In the genomic region with DNA sequence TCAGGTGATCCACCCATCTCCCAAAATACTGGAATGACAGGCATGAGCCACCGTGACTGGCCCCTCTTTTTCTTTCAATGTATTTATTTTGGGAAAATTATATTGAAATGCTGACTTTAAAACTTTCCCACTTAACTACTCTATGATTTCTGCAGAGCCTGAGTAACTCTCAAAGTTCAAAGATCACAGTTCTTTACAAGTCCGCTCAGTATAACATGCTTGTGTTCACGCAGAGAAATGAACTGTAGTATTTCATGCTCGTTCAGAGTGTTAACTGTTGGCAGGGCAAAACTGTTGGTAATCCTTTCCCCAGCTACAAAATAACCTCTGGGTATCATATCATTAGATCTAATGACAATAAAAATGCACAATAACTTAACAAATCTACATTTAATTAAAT, we compare ENCODE assay signal across 38 cellular contexts. TPM values are rescaled to one million over a fixed set of nuclear protein-coding genes. Genes with fewer than 3 reads are reported as not detected.
"Had no signal": no experiment of that assay in that cellular context is flagged by ENCODE, and none has a peak within 500 bp of the region (broad histone marks: within the 10 kb centered on the region; RNA-seq: fewer than 3 reads in every experiment).

No MANE protein-coding gene starts in this region.

- FAIRE-seq: astrocyte, bronchial epithelial cell had no signal

- H3K36me3 ChIP-seq: adrenal gland, ascending aorta, brain microvascular endothelial cell, breast epithelium, cardiac muscle cell had no signal

- DNase-seq: activated effector memory CD4-positive, alpha-beta T cell treated with anti-CD3 and anti-CD28 coated beads, Interleukin-2, amount 50 U/mL, for 16 hours; activated effector memory CD4-positive, alpha-beta T cell treated with Interleukin-2 at 50 U/mL for 16 hours; activated gamma-delta T cell; activated gamma-delta T cell treated with Interleukin-2 at 50 U/mL for 16 hours; activated naive CD4-positive, alpha-beta T cell; activated naive CD4-positive, alpha-beta T cell treated with anti-CD3 and anti-CD28 coated beads for 36 hours; activated naive CD4-positive, alpha-beta T cell treated with anti-CD3 and anti-CD28 coated beads, Interleukin-2, amount 10 ng/mL, durations not matched to agents 7 days and 5 days; activated naive CD4-positive, alpha-beta T cell treated with anti-CD3 and anti-CD28 coated beads, Interleukin-2, amount 50 U/mL, for 16 hours; activated naive CD4-positive, alpha-beta T cell treated with Interleukin-2 at 50 U/mL for 16 hours; activated naive CD8-positive, alpha-beta T cell treated with anti-CD3 and anti-CD28 coated beads for 36 hours; activated naive CD8-positive, alpha-beta T cell treated with anti-CD3 and anti-CD28 coated beads, Interleukin-2, amount 10 ng/mL, durations not matched to agents 7 days and 5 days; activated naive CD8-positive, alpha-beta T cell treated with anti-CD3 and anti-CD28 coated beads, Interleukin-2, amount 50 U/mL, for 24 hours; activated T-cell treated with anti-CD3 and anti-CD28 coated beads, Interleukin-2, amount 50 U/mL, for 1 hour; activated T-cell treated with anti-CD3 and anti-CD28 coated beads, Interleukin-2, amount 50 U/mL, for 24 hours; activated T-cell treated with anti-CD3 and anti-CD28 coated beads, Interleukin-2, amount 50 U/mL, for 4 hours; activated T-cell treated with anti-CD3 and anti-CD28 coated beads, Interleukin-2, amount 50 U/mL, for 48 hours; activated T-cell treated with anti-CD3 and anti-CD28 coated beads, Interleukin-2, amount 50 U/mL, for 72 hours; adrenal gland; amniotic stem cell; amygdala; anterior cingulate cortex; aorta; body of pancreas; brain microvascular endothelial cell; caudate nucleus; central memory CD4-positive, alpha-beta T cell; cerebellar nuclear complex had no signal

- H3K27ac ChIP-seq: adrenal gland, ascending aorta, body of pancreas, brain microvascular endothelial cell, breast epithelium, cardiac muscle cell had no signal

- ATAC-seq: activated naive CD4-positive, alpha-beta T cell treated with anti-CD3 and anti-CD28 coated beads, Interleukin-2, amount 50 U/mL, for 72 hours; activated naive CD8-positive, alpha-beta T cell treated with anti-CD3 and anti-CD28 coated beads, Interleukin-2, amount 50 U/mL, for 24 hours; activated T-cell treated with anti-CD3 and anti-CD28 coated beads, Interleukin-2, amount 50 U/mL, for 4 hours; activated T-cell treated with anti-CD3 and anti-CD28 coated beads, Interleukin-2, amount 50 U/mL, for 72 hours; activated T-helper 17 cell treated with anti-CD3 and anti-CD28 coated beads, Interleukin-2, amount 50 U/mL, for 72 hours; body of pancreas had no signal

- H3K27me3 ChIP-seq: adrenal gland, ascending aorta, body of pancreas, brain microvascular endothelial cell, breast epithelium, cardiac muscle cell had no signal

- H3K4me3 ChIP-seq: adrenal gland, ascending aorta, body of pancreas, breast epithelium, cardiac muscle cell had no signal

- H3K9me3 ChIP-seq: adrenal gland, ascending aorta, body of pancreas, breast epithelium had no signal

- H3K4me1 ChIP-seq: adrenal gland, ascending aorta, body of pancreas, breast epithelium had no signal

RNA-seq across cellular contexts. Expression of a gene that starts 50.7 kb away (rescaled TPM):
- total RNA-seq: activated naive CD4-positive, alpha-beta T cell treated with anti-CD3 and anti-CD28 coated beads for 36 hours; activated naive CD4-positive, alpha-beta T cell treated with anti-CD3 and anti-CD28 coated beads, Interleukin-2, amount 50 U/mL, for 72 hours; activated naive CD8-positive, alpha-beta T cell treated with anti-CD3 and anti-CD28 coated beads for 36 hours; activated naive CD8-positive, alpha-beta T cell treated with anti-CD3 and anti-CD28 coated beads, Interleukin-2, amount 10 ng/mL, durations not matched to agents 7 days and 5 days; activated T-cell treated with anti-CD3 and anti-CD28 coated beads, Interleukin-2, amount 50 U/mL, for 4 hours; activated T-cell treated with anti-CD3 and anti-CD28 coated beads, Interleukin-2, amount 50 U/mL, for 72 hours; activated T-helper 1 cell treated with anti-CD3 and anti-CD28 coated beads, Interleukin-12 subunit alpha, Interleukin-12 subunit beta, Interleukin-2, Interleukin-4 antibody, amounts not matched to agents 30 ng/mL and 10 ng/mL and 1 ng/mL, durations not matched to agents 14 hours and 24 hours and 36 hours; activated T-helper 2 cell treated with anti-CD3 and anti-CD28 coated beads, Interferon-gamma antibody, Interleukin-2, Interleukin-4, amounts not matched to agents 10 μg/mL and 5 μg/mL and 100 μg/mL, durations not matched to agents 14 hours and 24 hours and 36 hours; aorta; ascending aorta; body of pancreas; breast epithelium; bronchial epithelial cell; cardiac septum had no signal
- polyA plus RNA-seq: adipose tissue, adrenal gland, aorta had no signal
